ENCODE assay signal across 8 cellular contexts in the genomic region with DNA sequence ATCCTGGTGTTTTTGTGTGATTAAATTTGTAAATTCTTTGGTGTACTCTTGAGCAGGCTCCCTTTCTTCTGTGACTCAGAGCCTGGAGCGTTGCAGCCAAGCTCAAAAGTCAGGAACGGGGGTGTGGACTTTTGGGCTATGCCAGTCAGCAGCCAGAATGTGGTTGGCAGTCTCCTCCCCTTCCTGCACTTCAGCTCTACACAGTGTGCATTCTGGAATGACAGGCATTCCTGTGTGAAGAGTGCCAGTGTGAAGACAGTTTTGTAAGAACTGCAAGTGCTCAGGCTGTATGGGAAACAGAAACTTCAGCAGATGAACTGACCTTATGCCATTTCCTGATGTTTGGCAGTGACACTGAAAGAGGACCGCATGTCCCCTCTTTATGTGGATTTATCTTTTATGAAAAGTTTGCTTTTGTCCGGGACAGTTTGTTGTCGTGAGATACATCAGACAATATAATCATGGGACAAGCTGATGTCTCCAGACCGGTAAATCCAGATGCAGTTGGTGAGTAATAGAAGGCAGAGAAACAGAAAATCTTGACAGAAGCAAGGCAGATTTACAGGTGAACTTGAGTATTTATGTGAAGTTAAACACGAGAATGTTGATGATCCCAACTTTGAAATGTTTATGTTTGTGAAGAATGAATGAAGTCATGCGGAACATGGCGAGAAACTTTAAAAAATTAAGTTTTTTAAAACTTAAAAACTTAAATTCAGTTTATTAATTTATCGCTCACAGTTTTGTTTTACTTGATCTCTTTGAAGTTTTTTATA.
DNase-seq lines count a peak whose midpoint lies in the region; ATAC-seq and TF ChIP-seq lines count a peak whose summit lies in the region.

No MANE protein-coding gene starts in this region.

- no peaks in the 10 kb centered on the region for H3K27me3 ChIP-seq in gastrocnemius medialis
- no peaks in the 10 kb centered on the region for H3K27me3 ChIP-seq in WERI-Rb-1 (ENCODE audit: insufficient read depth, low read depth, severe bottlenecking)

- TF ChIP-seq POLR2A in GM15510 (IDR thresholded peaks at IDR 0.05; ENCODE audit: borderline replicate concordance, extremely low read depth, insufficient read length) (peak; percentile 41), gastrocnemius medialis (IDR thresholded peaks at IDR 0.05) (peak; percentile 40 to 59)

- DNase-seq in AG08395 (ENCODE audit: low spot score) (peak; percentile 94), NCI-H2227 (lab: John Stamatoyannopoulos, UW; ENCODE audit: unreplicated experiment) (peak; percentile 61), iPS-NIHi11 (ENCODE audit: low spot score) (peak; percentile 63), gastrocnemius medialis (peak; percentile 81 to 92), NCI-H187 treated with DMSO at 0.1 percent for 48 hours (lab: John Stamatoyannopoulos, UW) (no peak), WERI-Rb-1 (no peak)

- H3K9me3 ChIP-seq in gastrocnemius medialis (no peaks in the 10 kb centered on the region), WERI-Rb-1 (ENCODE audit: severe bottlenecking) (no peaks in the 10 kb centered on the region)

- peaks cover 9% of the 10 kb centered on the region for H3K36me3 Mint-ChIP-seq in brain

- no peaks in the 10 kb centered on the region for H3K36me3 ChIP-seq in gastrocnemius medialis
- H3K36me3 ChIP-seq in WERI-Rb-1, result no peaks in the 10 kb centered on the region

- intact Hi-C loops in gastrocnemius medialis (cut with DNase I; ENCODE audit: low total_unique reads), result no loop called here

- peak overlapping the region in 4 of 5 experiments; percentile 0 to 64 (median 39) for H3K4me3 Mint-ChIP-seq in brain

- H3K4me1 Mint-ChIP-seq in brain, result peaks cover 20% of the 10 kb centered on the region

- no peaks in the 10 kb centered on the region for H3K27me3 Mint-ChIP-seq in brain

- ATAC-seq in gastrocnemius medialis, result peak; percentile 98 to 99

- in situ Hi-C loops in gastrocnemius medialis (cut with MboI; ENCODE audit: low sequenced_read_pairs in 4 of 4), result no loop called here

- peaks cover 19 to 28% of the 10 kb centered on the region in 2 donors for H3K4me1 ChIP-seq in gastrocnemius medialis

- peak overlapping the region; percentile 32 to 88 (median 34) for H3K27ac Mint-ChIP-seq in brain

- H3K9me3 Mint-ChIP-seq in brain, result peaks cover 0 to 5% (median 0%) of the 10 kb centered on the region in 5 experiments

- H3K4me3 ChIP-seq in gastrocnemius medialis (peak overlapping the region; percentile 32 to 60 (median 42)), WERI-Rb-1 (ENCODE audit: low read depth, low read length) (no peak overlapping the region)

- H3K27ac ChIP-seq in gastrocnemius medialis (peak overlapping the region; percentile 77 to 93 (median 80)), WERI-Rb-1 (no peak overlapping the region)

- no peak for TF ChIP-seq CTCF in brain (conservative IDR thresholded peaks at IDR 0.05)
- TF ChIP-seq CTCF in gastrocnemius medialis (IDR thresholded peaks at IDR 0.05 in 4 of 5, conservative IDR thresholded peaks at IDR 0.05 in 1 of 5), result no peak
- no peak for TF ChIP-seq CTCF in WERI-Rb-1 (IDR thresholded peaks at IDR 0.05; ENCODE audit: low read depth, low read length)

Comparison
In these comparisons a context has a peak if more than half of its experiments do, and no peak if none do; other contexts are left out.
1. DNase-seq: peak in AG08395 (single experiment), NCI-H2227 (single experiment), iPS-NIHi11 (single experiment) and gastrocnemius medialis (2 of 2); none in NCI-H187 treated with DMSO at 0.1 percent for 48 hours (single experiment) and WERI-Rb-1 (single experiment).